In the genomic region with DNA sequence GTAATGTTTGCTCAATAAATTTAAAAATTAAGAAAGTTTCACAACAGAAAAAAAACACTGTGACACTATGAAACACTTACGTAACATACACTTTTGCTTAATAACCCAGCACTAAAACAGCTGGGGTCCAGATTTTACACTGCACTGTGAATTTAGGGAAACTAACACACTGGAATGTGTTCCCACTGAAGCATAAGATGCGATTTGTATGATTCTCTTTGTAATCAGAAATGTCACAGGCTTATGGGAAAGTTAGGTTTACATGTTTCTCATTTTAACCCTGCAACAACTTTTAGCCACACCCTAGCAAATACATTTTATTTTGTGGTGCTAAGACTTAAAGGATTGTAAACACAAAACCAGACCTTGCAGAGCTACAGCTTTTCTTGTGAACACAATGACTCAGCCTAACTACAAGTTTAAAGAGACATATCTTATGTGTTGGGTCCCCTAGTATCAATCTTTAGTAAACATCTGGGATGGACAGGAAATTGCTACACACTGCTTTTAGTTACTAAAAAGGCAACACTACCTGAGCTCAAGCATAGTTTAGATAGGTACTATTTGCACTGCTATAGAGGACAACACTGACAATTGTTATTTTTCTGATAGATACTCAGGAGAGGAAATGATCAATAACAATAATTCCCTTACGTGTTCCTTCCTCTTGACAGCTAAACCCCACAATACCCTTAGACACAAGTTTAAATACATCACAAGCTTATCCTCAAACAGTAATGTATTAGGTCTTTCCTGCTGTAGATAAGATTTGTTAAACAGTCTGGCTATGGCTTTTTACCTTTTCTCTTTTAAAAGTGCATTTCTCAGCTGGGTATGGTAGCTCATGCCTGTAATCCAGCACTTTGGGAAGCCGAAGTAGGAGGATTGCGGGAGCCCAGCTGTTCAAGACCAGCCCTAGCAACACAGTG, we compare ENCODE assay signal across 10 cellular contexts. TPM values are rescaled to one million over a fixed set of nuclear protein-coding genes. Genes with fewer than 3 reads are reported as not detected.
DNase-seq lines count a peak whose midpoint lies in the region; ATAC-seq and TF ChIP-seq lines count a peak whose summit lies in the region.
"Had no signal": no experiment of that assay in that cellular context is flagged by ENCODE, and none has a peak within 500 bp of the region (broad histone marks: within the 10 kb centered on the region; RNA-seq: fewer than 3 reads in every experiment).

No MANE protein-coding gene starts in this region.

- H3K27me3 ChIP-seq in Peyer's patch (no peaks in the 10 kb centered on the region), esophagus squamous epithelium (no peaks in the 10 kb centered on the region), skeletal muscle satellite cell (ENCODE audit: control insufficient read depth, insufficient read depth, low read length) (no peaks in the 10 kb centered on the region)

- TF ChIP-seq POLR2A in Peyer's patch (IDR thresholded peaks at IDR 0.05) (no peak), esophagus squamous epithelium (IDR thresholded peaks at IDR 0.05) (no peak)

- H3K4me3 ChIP-seq in GM12865 (ENCODE audit: low read depth, low read length) = no peak overlapping the region; the same call in 1 of the 2 replicates
- H3K4me3 ChIP-seq in Peyer's patch = no peak overlapping the region
- H3K4me3 ChIP-seq in esophagus squamous epithelium = no peak overlapping the region
- H3K4me3 ChIP-seq in skeletal muscle satellite cell (ENCODE audit: low read length) = no peak overlapping the region

- H3K4me2 ChIP-seq in skeletal muscle satellite cell (ENCODE audit: low read length) = peak overlapping the region; percentile 29

- H3K9ac ChIP-seq in skeletal muscle satellite cell (ENCODE audit: low read depth, low read length) = peak overlapping the region; percentile 55

- no peak overlapping the region for H3K4me3 Mint-ChIP-seq in activated T-cell treated with anti-CD3 and anti-CD28 coated beads, Interleukin-2, amount 50 U/mL, for 4 hours
- no peak overlapping the region for H3K4me3 Mint-ChIP-seq in activated naive CD8-positive, alpha-beta T cell treated with anti-CD3 and anti-CD28 coated beads, Interleukin-2, amount 50 U/mL, for 24 hours
- H3K4me3 Mint-ChIP-seq: immature natural killer cell had no signal

- H3K4me1 ChIP-seq in Peyer's patch (peaks cover 0 to 10% (median 3%) of the 10 kb centered on the region in 4 donors), esophagus squamous epithelium (peaks cover 23 to 94% (median 43%) of the 10 kb centered on the region in 3 donors), skeletal muscle satellite cell (ENCODE audit: control insufficient read depth, insufficient read depth, low read length) (peaks cover 59% of the 10 kb centered on the region)

- H3K9me3 ChIP-seq in Peyer's patch (no peaks in the 10 kb centered on the region), esophagus squamous epithelium (no peaks in the 10 kb centered on the region), skeletal muscle satellite cell (replicated peaks; ENCODE audit: low read length) (no peaks in the 10 kb centered on the region)

- no peaks in the 10 kb centered on the region for H3K36me3 Mint-ChIP-seq in activated T-cell treated with anti-CD3 and anti-CD28 coated beads, Interleukin-2, amount 50 U/mL, for 4 hours (ENCODE audit: insufficient read depth)
- no peaks in the 10 kb centered on the region for H3K36me3 Mint-ChIP-seq in activated naive CD8-positive, alpha-beta T cell treated with anti-CD3 and anti-CD28 coated beads, Interleukin-2, amount 50 U/mL, for 24 hours (ENCODE audit: low read depth)

- H3K27me3 Mint-ChIP-seq in activated T-cell treated with anti-CD3 and anti-CD28 coated beads, Interleukin-2, amount 50 U/mL, for 4 hours (ENCODE audit: low read depth) = peaks cover 23% of the 10 kb centered on the region
- peaks cover 37% of the 10 kb centered on the region for H3K27me3 Mint-ChIP-seq in activated naive CD8-positive, alpha-beta T cell treated with anti-CD3 and anti-CD28 coated beads, Interleukin-2, amount 50 U/mL, for 24 hours

- intact Hi-C loops in esophagus squamous epithelium (cut with DNase I) = no loop called here

- H3K9me3 Mint-ChIP-seq in activated T-cell treated with anti-CD3 and anti-CD28 coated beads, Interleukin-2, amount 50 U/mL, for 4 hours = no peaks in the 10 kb centered on the region
- H3K9me3 Mint-ChIP-seq in activated naive CD8-positive, alpha-beta T cell treated with anti-CD3 and anti-CD28 coated beads, Interleukin-2, amount 50 U/mL, for 24 hours = no peaks in the 10 kb centered on the region
- H3K9me3 Mint-ChIP-seq: immature natural killer cell had no signal

- DNase-seq in GM12865 (ENCODE audit: low read depth) = peak; percentile 60
- no peak for DNase-seq in Peyer's patch
- DNase-seq in esophagus squamous epithelium (lab: John Stamatoyannopoulos, UW) = no peak
- no peak for DNase-seq in activated CD4-positive, alpha-beta T cell treated with anti-CD3 and anti-CD28 coated beads, Interleukin-2, amount 50 U/mL, for 1 hour
- DNase-seq in stimulated activated CD4-positive, alpha-beta T cell treated with anti-CD3 and anti-CD28 coated beads, Interleukin-15, amount 100 ng/mL, for 24 hours = no peak
- DNase-seq in activated T-cell treated with anti-CD3 and anti-CD28 coated beads, Interleukin-2, amount 50 U/mL, for 4 hours = no peak
- DNase-seq in activated naive CD8-positive, alpha-beta T cell treated with anti-CD3 and anti-CD28 coated beads, Interleukin-2, amount 50 U/mL, for 24 hours = no peak
- DNase-seq: immature natural killer cell had no signal

- H3K27ac ChIP-seq in Peyer's patch = peak overlapping the region in 3 of 4 donors; percentile 50 to 66 (median 54)
- peak overlapping the region; percentile 65 to 91 (median 87) for H3K27ac ChIP-seq in esophagus squamous epithelium

- H3K27ac Mint-ChIP-seq in activated naive CD8-positive, alpha-beta T cell treated with anti-CD3 and anti-CD28 coated beads, Interleukin-2, amount 50 U/mL, for 24 hours = no peak overlapping the region

- no peak for ATAC-seq in activated T-cell treated with anti-CD3 and anti-CD28 coated beads, Interleukin-2, amount 50 U/mL, for 4 hours
- no peak for ATAC-seq in activated naive CD8-positive, alpha-beta T cell treated with anti-CD3 and anti-CD28 coated beads, Interleukin-2, amount 50 U/mL, for 24 hours

- WGBS in esophagus squamous epithelium, 2 donors = 32 to 56% methylated on average over 4 to 5 of the region's 5 CpGs

- peaks cover 14% of the 10 kb centered on the region for H3K4me1 Mint-ChIP-seq in activated T-cell treated with anti-CD3 and anti-CD28 coated beads, Interleukin-2, amount 50 U/mL, for 4 hours (ENCODE audit: low read depth)
- H3K4me1 Mint-ChIP-seq in activated naive CD8-positive, alpha-beta T cell treated with anti-CD3 and anti-CD28 coated beads, Interleukin-2, amount 50 U/mL, for 24 hours = peaks cover 13% of the 10 kb centered on the region

- H3K36me3 ChIP-seq in Peyer's patch (no peaks in the 10 kb centered on the region), esophagus squamous epithelium (no peaks in the 10 kb centered on the region), skeletal muscle satellite cell (ENCODE audit: insufficient read depth, low read length) (no peaks in the 10 kb centered on the region)

- TF ChIP-seq CTCF in GM12865 (IDR thresholded peaks at IDR 0.05; ENCODE audit: insufficient read depth, low read depth, low read length, missing control alignments) (no peak), Peyer's patch (IDR thresholded peaks at IDR 0.05) (no peak), esophagus squamous epithelium (IDR thresholded peaks at IDR 0.05) (no peak)

RNA-seq across cellular contexts. Expression of gene PLD1, which starts 3.8 kb away (rescaled TPM):
- total RNA-seq in Peyer's patch (100 to 1,000 TPM; 120 to 218 (median 187) TPM), esophagus squamous epithelium (10 to 100 TPM; 30.9 to 67.9 (median 56.0) TPM)
- 6.8 and 10.7 TPM in 2 replicates for total RNA-seq in skeletal muscle satellite cell (2012; rRNA removed)
- total RNA-seq in activated T-cell treated with anti-CD3 and anti-CD28 coated beads, Interleukin-2, amount 50 U/mL, for 4 hours = 1 to 10 TPM in 1 of 3 donors, under 1 TPM in 2; 0.52 to 1.3 (median 0.66) TPM
- total RNA-seq: OCI-LY7 had no signal

RNA-seq across cellular contexts. Expression of gene TMEM212, which starts 36.7 kb away (rescaled TPM):
- total RNA-seq in Peyer's patch (not detected), esophagus squamous epithelium (not detected)
- total RNA-seq in skeletal muscle satellite cell (2012; rRNA removed) = not detected in 2 replicates
- not detected for total RNA-seq in activated T-cell treated with anti-CD3 and anti-CD28 coated beads, Interleukin-2, amount 50 U/mL, for 4 hours
- total RNA-seq: OCI-LY7 had no signal

Comparison
In these comparisons a context has a peak if more than half of its experiments do, and no peak if none do; other contexts are left out.
1. RNA of gene PLD1, which starts 3.8 kb away (total RNA-seq): 120 to 218 TPM in Peyer's patch and 30.9 to 67.9 TPM in esophagus squamous epithelium; 0.52 to 1.3 TPM in activated T-cell treated with anti-CD3 and anti-CD28 coated beads, Interleukin-2, amount 50 U/mL, for 4 hours; every median in the first group is over 10 times any median in the second.